In genomic region chr1:172746091-172746949, GRCh38 we compare ENCODE assay signal across 8 cellular contexts.
DNase-seq lines count a peak whose midpoint lies in the region; ATAC-seq and TF ChIP-seq lines count a peak whose summit lies in the region.

No MANE protein-coding gene starts in this region.

- H3K36me3 ChIP-seq in BJ (ENCODE audit: control insufficient read depth, insufficient read depth, low read length) (no peaks in the 10 kb centered on the region; the same call in 1 of the 2 replicates), Panc1 (ENCODE audit: control insufficient read depth, insufficient read depth, low read length) (no peaks in the 10 kb centered on the region), lung (ENCODE audit: control insufficient read depth in 2 of 2, insufficient read depth in 2 of 2, low read length in 2 of 2) (no peaks in the 10 kb centered on the region)

- no peak for TF ChIP-seq CTCF in BJ (IDR thresholded peaks at IDR 0.05; ENCODE audit: insufficient read depth, low read depth, low read length)
- TF ChIP-seq CTCF in Panc1 (IDR thresholded peaks at IDR 0.05) = no peak
- no peak for TF ChIP-seq CTCF in MCF 10A (IDR thresholded peaks at IDR 0.05; ENCODE audit: unreplicated experiment)
- no peak for TF ChIP-seq CTCF in lung (IDR thresholded peaks at IDR 0.05; ENCODE audit: control extremely low read depth, extremely low read depth)

- no peak overlapping the region for H3K27ac ChIP-seq in Panc1 (ENCODE audit: low read length)
- H3K27ac ChIP-seq in lung (ENCODE audit: low read depth in 1 of 2, low read length in 1 of 2) = peak overlapping the region; percentile 49 to 64

- BruUV-seq in Panc1 (replicated peaks; lab: Mats Ljungman, UMichigan) (no TSS peak), MCF 10A (replicated peaks; lab: Mats Ljungman, UMichigan) (TSS peak; percentile 80)

- peak overlapping the region; percentile 86 for H3K27ac Mint-ChIP-seq in MCF 10A (ENCODE audit: low read depth, unreplicated experiment)

- H3K4me1 ChIP-seq in Panc1 (ENCODE audit: control insufficient read depth, insufficient read depth, low read length) (no peaks in the 10 kb centered on the region; the same call in 1 of the 2 replicates), lung (ENCODE audit: control insufficient read depth in 2 of 2, insufficient read depth in 2 of 2, low read length in 2 of 2) (no peaks in the 10 kb centered on the region)

- ATAC-seq in GM18873 (IDR thresholded peaks at IDR 0.05; ENCODE audit: low FRiP score, unreplicated experiment) = peak; percentile 64
- peak; percentile 83 for ATAC-seq in HG03066 (IDR thresholded peaks at IDR 0.05; ENCODE audit: low read depth, unreplicated experiment)
- ATAC-seq in Panc1 = peak; percentile 94
- peak; percentile 95 for ATAC-seq in lung (ENCODE audit: insufficient read depth, low FRiP score)

- CTCF ChIA-PET in BJ (lab: Yijun Ruan, JAX) = interaction anchor here (1.0 to 7.5 kb wide), 9 partner anchors 15 to 1079 kb away, joined by 3 to 90 read pairs (median 5); partner anchors contain the start of gene DARS2
- CTCF ChIA-PET in Panc1 (lab: Charles Lee) = interaction anchor here (1.7 kb wide), 1 partner anchor 80 kb away, joined by 4 read pairs; no protein-coding TSS in a partner anchor
- CTCF ChIA-PET in MCF 10A (lab: Yijun Ruan, JAX) = interaction anchor here (0.5 to 10.2 kb wide), 18 partner anchors 11 to 1227 kb away, joined by 3 to 590 read pairs (median 4); partner anchors contain the start of genes PRDX6 and TNFSF4

- peaks cover 42% of the 10 kb centered on the region for H3K4me1 Mint-ChIP-seq in MCF 10A (ENCODE audit: insufficient read depth, unreplicated experiment)

- no peak overlapping the region for H3K4me3 ChIP-seq in BJ (ENCODE audit: low read depth, low read length)
- no peak overlapping the region for H3K4me3 ChIP-seq in Panc1 (ENCODE audit: low read depth in 2 of 2, low read length in 2 of 2)
- no peak overlapping the region for H3K4me3 ChIP-seq in lung

- POLR2A ChIA-PET in BJ (lab: Charles Lee) = interaction anchor here (0.6 kb wide), 1 partner anchor 157 kb away, joined by 5 read pairs; no protein-coding TSS in a partner anchor
- POLR2A ChIA-PET in Panc1 (lab: Charles Lee) = no interaction called here
- POLR2A ChIA-PET in MCF 10A (lab: Yijun Ruan, JAX) = interaction anchor here (0.6 to 5.9 kb wide), 16 partner anchors 25 to 969 kb away, joined by 3 to 35 read pairs (median 4); partner anchors contain the start of gene KLHL20

- peak overlapping the region; percentile 48 for H3K4me3 Mint-ChIP-seq in MCF 10A (ENCODE audit: unreplicated experiment)

- no peaks in the 10 kb centered on the region for H3K9me3 Mint-ChIP-seq in MCF 10A (ENCODE audit: unreplicated experiment)

- H3K27me3 ChIP-seq in BJ (ENCODE audit: control insufficient read depth, insufficient read depth, low read length) (peaks cover 3% of the 10 kb centered on the region; the same call in 1 of the 2 replicates), Panc1 (ENCODE audit: control insufficient read depth, insufficient read depth, low read length) (no peaks in the 10 kb centered on the region; the same call in 1 of the 2 replicates), lung (ENCODE audit: control insufficient read depth, insufficient read depth) (no peaks in the 10 kb centered on the region)

- H3K9me3 ChIP-seq in Panc1 (ENCODE audit: control insufficient read depth, insufficient read depth, low read depth, low read length) (no peaks in the 10 kb centered on the region), lung (ENCODE audit: control insufficient read depth in 2 of 2, insufficient read depth in 1 of 2, low read length in 1 of 2) (no peaks in the 10 kb centered on the region)

- in situ Hi-C loops in Panc1 (cut with HindIII; ENCODE audit: low pct_unique_long_range_greater_than_20kb, low sequenced_read_pairs) = no loop called here

- H3K27me3 Mint-ChIP-seq in MCF 10A (ENCODE audit: insufficient read depth, unreplicated experiment) = no peaks in the 10 kb centered on the region

- DNase-seq in BJ (ENCODE audit: low read depth) = peak; percentile 94
- peak; percentile 83 for DNase-seq in Panc1 (ENCODE audit: low read depth, low spot score)
- DNase-seq in MCF 10A (ENCODE audit: unreplicated experiment) = peak; percentile 98
- DNase-seq in lung (ENCODE audit: low spot score) = peak; percentile 47
- DNase-seq in NCI-H1105 treated with DMSO at 0.1 percent for 48 hours (lab: John Stamatoyannopoulos, UW) = no peak
- DNase-seq in NCI-H1092 (lab: John Stamatoyannopoulos, UW) = no peak

- intact Hi-C loops in Panc1 (cut with micrococcal nuclease; ENCODE audit: unreplicated experiment) = loop anchor here (10.0 kb wide), 1 partner anchor 78 kb away; no protein-coding TSS in a partner anchor
- intact Hi-C loops in MCF 10A (cut with micrococcal nuclease) = loop anchor here (1.0 to 5.0 kb wide), 4 partner anchors 171 to 1511 kb away; partner anchors contain the start of genes CENPL and DARS2

- H3K36me3 Mint-ChIP-seq in MCF 10A (ENCODE audit: insufficient read depth, unreplicated experiment) = peaks cover 6% of the 10 kb centered on the region

- WGBS in lung, 2 donors = 20 to 26% methylated on average over 3 of the region's 3 CpGs

Comparison
In these comparisons a context has a peak if more than half of its experiments do, and no peak if none do; other contexts are left out.
1. DNase-seq: peak in BJ (single experiment), Panc1 (single experiment), MCF 10A (single experiment) and lung (single experiment); none in NCI-H1105 treated with DMSO at 0.1 percent for 48 hours (single experiment) and NCI-H1092 (single experiment).
2. Peak in every context shown above with its lines, with median percentiles within 50 percentile points of each other: ATAC-seq.